ENCODE assay signal across 15 cellular contexts in the genomic region with DNA sequence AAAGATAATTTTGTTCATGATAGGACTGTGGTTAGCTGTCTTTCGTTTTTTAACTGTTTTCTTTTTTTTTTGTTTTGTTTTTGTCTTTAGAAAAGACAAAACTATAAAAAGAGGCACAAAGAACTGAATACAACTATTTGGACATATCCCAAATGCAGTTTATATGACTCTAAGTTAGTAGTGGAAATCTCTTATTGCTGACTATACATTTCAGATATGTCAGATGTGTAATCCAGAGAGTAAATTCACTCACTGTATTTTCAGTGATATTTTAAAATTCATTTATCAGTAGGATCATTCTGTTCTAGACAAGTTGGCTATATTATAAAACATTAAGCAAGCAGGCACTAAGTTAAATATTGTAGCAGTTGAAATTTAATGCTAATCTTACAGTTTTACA. TPM values are rescaled to one million over a fixed set of nuclear protein-coding genes. Genes with fewer than 3 reads are reported as not detected.
DNase-seq lines count a peak whose midpoint lies in the region; ATAC-seq and TF ChIP-seq lines count a peak whose summit lies in the region.
"Had no signal": no experiment of that assay in that cellular context is flagged by ENCODE, and none has a peak within 500 bp of the region (broad histone marks: within the 10 kb centered on the region; RNA-seq: fewer than 3 reads in every experiment).

No MANE protein-coding gene starts in this region.

- peaks cover 46% of the 10 kb centered on the region for H3K4me1 ChIP-seq in effector memory CD4-positive, alpha-beta T cell (ENCODE audit: control insufficient read depth, insufficient read depth, low read length, poor library complexity, severe bottlenecking)
- H3K4me1 ChIP-seq in transverse colon, result peaks cover 18 to 96% (median 67%) of the 10 kb centered on the region in 4 donors
- no peaks in the 10 kb centered on the region for H3K4me1 ChIP-seq in breast epithelium

- no peak for ATAC-seq in stimulated activated naive CD8-positive, alpha-beta T cell treated with anti-CD3 and anti-CD28 coated beads, Interleukin-15, Interleukin-2, amounts not matched to agents 100 U/mL and 50 U/mL, for 24 hours

- no peaks in the 10 kb centered on the region for H3K9me3 Mint-ChIP-seq in stimulated activated naive CD8-positive, alpha-beta T cell treated with anti-CD3 and anti-CD28 coated beads, Interleukin-15, Interleukin-2, amounts not matched to agents 100 ng/mL and 50 ng/mL, for 24 hours

- H3K27me3 ChIP-seq in effector memory CD4-positive, alpha-beta T cell (replicated peaks; ENCODE audit: control insufficient read depth, insufficient read depth, low read length, poor library complexity, severe bottlenecking), result no peaks in the 10 kb centered on the region
- no peaks in the 10 kb centered on the region for H3K27me3 ChIP-seq in transverse colon
- H3K27me3 ChIP-seq in breast epithelium, result no peaks in the 10 kb centered on the region
- H3K27me3 ChIP-seq: suprapubic skin had no signal

- DNase-seq in stimulated activated naive CD8-positive, alpha-beta T cell treated with anti-CD3 and anti-CD28 coated beads, Interleukin-15, Interleukin-2, amounts not matched to agents 100 U/mL and 50 U/mL, for 24 hours, result no peak
- no peak for DNase-seq in SK-N-MC (ENCODE audit: low read depth, low spot score)
- DNase-seq in effector memory CD4-positive, alpha-beta T cell, result no peak
- no peak for DNase-seq in transverse colon
- no peak for DNase-seq in SK-N-DZ (ENCODE audit: low spot score)
- DNase-seq in GOT3 (lab: John Stamatoyannopoulos, UW), result no peak
- no peak for DNase-seq in breast epithelium (ENCODE audit: low spot score in 2 of 2)
- DNase-seq: DMS79 treated with DMSO at 0.1 percent for 48 hours, NCI-H187, NCI-H446 treated with DMSO at 0.1 percent for 48 hours, retina had no signal

- no peak for TF ChIP-seq EP300 in transverse colon (IDR thresholded peaks at IDR 0.05; ENCODE audit: low read depth)

- H3K4me3 ChIP-seq in SK-N-MC, result 0 out of 2 replicates have a peak overlapping the region, but pooled peaks have one; percentile 26
- peak overlapping the region; percentile 26 for H3K4me3 ChIP-seq in effector memory CD4-positive, alpha-beta T cell (ENCODE audit: insufficient read depth, low read depth, low read length, poor library complexity, severe bottlenecking)
- H3K4me3 ChIP-seq in transverse colon, result no peak overlapping the region
- no peak overlapping the region for H3K4me3 ChIP-seq in breast epithelium
- H3K4me3 ChIP-seq: coronary artery, lung, suprapubic skin had no signal

- peaks cover 48% of the 10 kb centered on the region for H3K36me3 Mint-ChIP-seq in stimulated activated naive CD8-positive, alpha-beta T cell treated with anti-CD3 and anti-CD28 coated beads, Interleukin-15, Interleukin-2, amounts not matched to agents 100 ng/mL and 50 ng/mL, for 24 hours (ENCODE audit: low read depth)

- peaks cover 88% of the 10 kb centered on the region for H3K4me1 Mint-ChIP-seq in stimulated activated naive CD8-positive, alpha-beta T cell treated with anti-CD3 and anti-CD28 coated beads, Interleukin-15, Interleukin-2, amounts not matched to agents 100 ng/mL and 50 ng/mL, for 24 hours (ENCODE audit: low read depth)

- in situ Hi-C loops in transverse colon (cut with MboI; ENCODE audit: low pct_ligation_motif_present in 1 of 4, low pct_unique_long_range_greater_than_20kb in 1 of 4, low sequenced_read_pairs in 3 of 4), result no loop called here

- H3K4me3 Mint-ChIP-seq in stimulated activated naive CD8-positive, alpha-beta T cell treated with anti-CD3 and anti-CD28 coated beads, Interleukin-15, Interleukin-2, amounts not matched to agents 100 ng/mL and 50 ng/mL, for 24 hours, result peak overlapping the region; percentile 72

- H3K27ac Mint-ChIP-seq in stimulated activated naive CD8-positive, alpha-beta T cell treated with anti-CD3 and anti-CD28 coated beads, Interleukin-15, Interleukin-2, amounts not matched to agents 100 ng/mL and 50 ng/mL, for 24 hours, result peak overlapping the region; percentile 94

- no peak for TF ChIP-seq POLR2A in transverse colon (IDR thresholded peaks at IDR 0.05)
- TF ChIP-seq POLR2A in breast epithelium (IDR thresholded peaks at IDR 0.05), result no peak

- 19 to 34% methylated on average over 1 of the region's 1 CpG for WGBS in transverse colon (ENCODE audit: low coverage in 1 of 2), 2 donors

- no peaks in the 10 kb centered on the region for H3K27me3 Mint-ChIP-seq in stimulated activated naive CD8-positive, alpha-beta T cell treated with anti-CD3 and anti-CD28 coated beads, Interleukin-15, Interleukin-2, amounts not matched to agents 100 ng/mL and 50 ng/mL, for 24 hours

- H3K27ac ChIP-seq in SK-N-MC, result peak overlapping the region; percentile 28; the same call in 1 of the 2 replicates
- H3K27ac ChIP-seq in effector memory CD4-positive, alpha-beta T cell (ENCODE audit: insufficient read depth, low read length, poor library complexity, severe bottlenecking), result peak overlapping the region; percentile 87
- H3K27ac ChIP-seq in transverse colon, result peak overlapping the region; percentile 5 to 40 (median 24)
- H3K27ac ChIP-seq in breast epithelium, result no peak overlapping the region
- H3K27ac ChIP-seq: coronary artery, suprapubic skin had no signal

- H3K36me3 ChIP-seq in SK-N-MC (ENCODE audit: insufficient read depth, low read length) (no peaks in the 10 kb centered on the region; the same call in 1 of the 2 replicates), transverse colon (no peaks in the 10 kb centered on the region), breast epithelium (no peaks in the 10 kb centered on the region)
- no peaks in the 10 kb centered on the region for H3K36me3 ChIP-seq in effector memory CD4-positive, alpha-beta T cell (ENCODE audit: control insufficient read depth, insufficient read depth, low read length)
- H3K36me3 ChIP-seq: suprapubic skin had no signal

- intact Hi-C loops in transverse colon (cut with DNase I; ENCODE audit: low total_unique reads), result no loop called here
- intact Hi-C loops in breast epithelium (cut with DNase I; ENCODE audit: low total_unique reads), result no loop called here

- no peak for TF ChIP-seq CTCF in transverse colon (IDR thresholded peaks at IDR 0.05)
- no peak for TF ChIP-seq CTCF in breast epithelium (IDR thresholded peaks at IDR 0.05)

- peak overlapping the region; percentile 35 for H3K9ac ChIP-seq in SK-N-MC (ENCODE audit: insufficient read length)

- H3K9me3 ChIP-seq in SK-N-MC (ENCODE audit: low read depth, low read length), result no peaks in the 10 kb centered on the region
- no peaks in the 10 kb centered on the region for H3K9me3 ChIP-seq in effector memory CD4-positive, alpha-beta T cell (ENCODE audit: control insufficient read depth, low read length)
- H3K9me3 ChIP-seq in transverse colon, result no peaks in the 10 kb centered on the region
- no peaks in the 10 kb centered on the region for H3K9me3 ChIP-seq in breast epithelium
- H3K9me3 ChIP-seq: suprapubic skin had no signal

RNA-seq across cellular contexts. Expression of a gene that starts 5.7 kb away (rescaled TPM):
- 10 to 100 TPM; 34.0 to 87.2 (median 57.7) TPM for total RNA-seq in transverse colon
- polyA plus RNA-seq in SK-N-DZ (2014; cell fraction: cytosol; rRNA removed), result 14.5 and 16.9 TPM in 2 replicates
- 13.5 and 16.0 TPM in 2 replicates for polyA plus RNA-seq in SK-N-DZ (2014; cell fraction: nucleus; rRNA removed)
- total RNA-seq in breast epithelium, result 10 to 100 TPM; 45.9 to 72.8 (median 54.9) TPM

Comparison
In these comparisons a context has a peak if more than half of its experiments do, and no peak if none do; other contexts are left out.
1. H3K27ac ChIP-seq: peak in SK-N-MC (single experiment), effector memory CD4-positive, alpha-beta T cell (single experiment) and transverse colon (4 of 4); none in breast epithelium (0 of 2).
2. H3K4me3 ChIP-seq: peak in SK-N-MC (single experiment) and effector memory CD4-positive, alpha-beta T cell (single experiment); none in transverse colon (0 of 4) and breast epithelium (0 of 3).